18 cellular contexts compared by ENCODE assay signal in the genomic region with DNA sequence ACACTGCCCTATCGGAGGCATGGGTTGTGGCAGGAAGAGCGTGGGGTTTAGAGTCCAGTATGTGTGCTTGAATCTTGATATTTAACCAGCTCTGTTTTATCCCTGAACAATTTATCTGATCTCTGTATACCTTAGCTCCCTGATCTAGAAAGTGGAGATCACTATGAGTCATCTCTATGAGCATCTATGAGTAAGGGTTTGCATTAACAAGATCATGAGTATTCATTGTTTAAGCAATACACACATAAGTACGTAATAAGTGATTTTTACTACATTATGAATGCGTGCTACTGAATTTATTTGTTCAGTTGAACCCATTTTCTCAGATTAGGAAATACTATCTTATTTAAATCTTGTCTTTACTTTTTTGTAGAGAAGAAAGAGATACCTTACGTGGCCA. TPM values are rescaled to one million over a fixed set of nuclear protein-coding genes. Genes with fewer than 3 reads are reported as not detected.
DNase-seq lines count a peak whose midpoint lies in the region; ATAC-seq lines count a peak whose summit lies in the region.
"Had no signal": no experiment of that assay in that cellular context is flagged by ENCODE, and none has a peak within 500 bp of the region (broad histone marks: within the 10 kb centered on the region; RNA-seq: fewer than 3 reads in every experiment).

No MANE protein-coding gene starts in this region.

- DNase-seq in EH (ENCODE audit: low read depth) = peak; percentile 74
- DNase-seq in LHCN-M2 (ENCODE audit: low read depth) = peak; percentile 63
- DNase-seq in brain pericyte (ENCODE audit: low read depth, low spot score) = peak; percentile 26
- DNase-seq in kidney tubule cell (ENCODE audit: low spot score) = peak; percentile 60
- no peak for DNase-seq in NCI-H345 treated with DMSO at 0.1 percent for 48 hours (lab: John Stamatoyannopoulos, UW; ENCODE audit: unreplicated experiment)
- DNase-seq in NCI-H2081 treated with DMSO at 0.1 percent for 48 hours (lab: John Stamatoyannopoulos, UW) = no peak
- no peak for DNase-seq in NCI-H1417 (lab: John Stamatoyannopoulos, UW)
- DNase-seq: activated T-cell treated with anti-CD3 and anti-CD28 coated beads, Interleukin-2, amount 50 U/mL, for 1 hour; central memory CD4-positive, alpha-beta T cell; DMS 273 treated with DMSO at 0.1 percent for 48 hours; gastrocnemius medialis; kidney; natural killer cell; NCI-H446 treated with DMSO at 0.1 percent for 48 hours; right lobe of liver; SHP77; thyroid gland had no signal

- no peak for ATAC-seq in HG03039 (IDR thresholded peaks at IDR 0.05; ENCODE audit: unreplicated experiment)
- ATAC-seq: gastrocnemius medialis, natural killer cell, right lobe of liver had no signal

RNA-seq across cellular contexts. Expression of gene GPATCH2L, which starts 49.4 kb away (rescaled TPM):
- total RNA-seq in LHCN-M2 (2014; rRNA removed) = 60.4 and 67.2 TPM in 2 replicates
- polyA plus RNA-seq in LHCN-M2 (2012) = 8.0 TPM

Comparison
In these comparisons a context has a peak if more than half of its experiments do, and no peak if none do; other contexts are left out.
1. DNase-seq: peak in EH (single experiment), LHCN-M2 (single experiment), brain pericyte (single experiment) and kidney tubule cell (single experiment); none in NCI-H345 treated with DMSO at 0.1 percent for 48 hours (single experiment), NCI-H2081 treated with DMSO at 0.1 percent for 48 hours (single experiment) and NCI-H1417 (0 of 3).